Comparison of ENCODE assay signal across 14 cellular contexts in the genomic region with DNA sequence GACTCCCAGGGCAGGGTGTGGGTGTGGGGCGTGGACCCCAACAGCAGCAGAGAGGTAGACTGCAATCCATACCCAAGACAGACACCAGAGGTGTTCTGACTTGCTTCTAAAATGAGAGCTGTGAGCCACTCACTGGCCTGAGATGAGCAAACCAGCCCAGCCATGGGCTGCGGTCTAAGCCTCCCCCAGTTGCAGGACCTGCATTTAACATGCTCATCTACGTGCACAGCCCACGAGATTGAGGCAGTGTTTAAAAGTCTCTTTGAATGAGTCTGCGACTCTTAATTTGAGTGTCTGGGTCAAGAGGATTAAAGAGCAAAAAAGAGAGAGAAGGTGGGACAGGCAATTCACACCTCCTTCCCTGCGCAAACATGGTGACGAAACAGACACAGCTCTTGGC. TPM values are rescaled to one million over a fixed set of nuclear protein-coding genes. Genes with fewer than 3 reads are reported as not detected.
DNase-seq lines count a peak whose midpoint lies in the region; ATAC-seq and TF ChIP-seq lines count a peak whose summit lies in the region.
"Had no signal": no experiment of that assay in that cellular context is flagged by ENCODE, and none has a peak within 500 bp of the region (broad histone marks: within the 10 kb centered on the region; RNA-seq: fewer than 3 reads in every experiment).

No MANE protein-coding gene starts in this region.

- peaks cover 94% of the 10 kb centered on the region for H3K36me3 Mint-ChIP-seq in activated T-helper 2 cell treated with anti-CD3 and anti-CD28 coated beads, Interferon-gamma antibody, Interleukin-2, Interleukin-4, amounts not matched to agents 10 μg/mL and 5 μg/mL and 100 μg/mL, durations not matched to agents 14 hours and 24 hours and 36 hours (ENCODE audit: low read depth)
- H3K36me3 Mint-ChIP-seq in naive thymus-derived CD4-positive, alpha-beta T cell, result peaks cover 0 to 38% (median 0%) of the 10 kb centered on the region in 5 donors

- no peak overlapping the region for H3K27ac ChIP-seq in BLaER1
- H3K27ac ChIP-seq in DOHH2 (ENCODE audit: low read depth, low read length), result peak overlapping the region; percentile 71; the same call in 1 of the 2 replicates
- peak overlapping the region; percentile 86 for H3K27ac ChIP-seq in naive thymus-derived CD4-positive, alpha-beta T cell (ENCODE audit: low read depth, low read length)
- peak overlapping the region in 2 of 4 donors; percentile 54 to 63 for H3K27ac ChIP-seq in esophagus squamous epithelium
- H3K27ac ChIP-seq: prostate gland had no signal

- H3K4me2 ChIP-seq in BLaER1 (0 out of 2 replicates have a peak overlapping the region, but pooled peaks have one; percentile 23), DOHH2 (ENCODE audit: low read length) (peak overlapping the region; percentile 76)

- H3K9ac ChIP-seq in BLaER1, result 0 out of 2 replicates have a peak overlapping the region, but pooled peaks have one; percentile 16

- no peak for ATAC-seq in naive thymus-derived CD4-positive, alpha-beta T cell
- ATAC-seq in HG03457 (IDR thresholded peaks at IDR 0.05; ENCODE audit: unreplicated experiment), result no peak

- no peak for DNase-seq in activated T-helper 2 cell treated with anti-CD3 and anti-CD28 coated beads, Interferon-gamma antibody, Interleukin-2, Interleukin-4, amounts not matched to agents 10 μg/mL and 5 μg/mL and 100 μg/mL, durations not matched to agents 14 hours and 24 hours and 36 hours (ENCODE audit: low spot score)
- no peak for DNase-seq in naive thymus-derived CD4-positive, alpha-beta T cell
- no peak for DNase-seq in GDM1 (lab: John Stamatoyannopoulos, UW)
- no peak for DNase-seq in esophagus squamous epithelium (lab: John Stamatoyannopoulos, UW)
- no peak for DNase-seq in NAMALWA (ENCODE audit: low spot score)
- DNase-seq: aorta, C1 segment of cervical spinal cord, dorsolateral prefrontal cortex, NCI-H2171 treated with DMSO at 0.1 percent for 48 hours had no signal

- no peaks in the 10 kb centered on the region for H3K27me3 Mint-ChIP-seq in activated T-helper 2 cell treated with anti-CD3 and anti-CD28 coated beads, Interferon-gamma antibody, Interleukin-2, Interleukin-4, amounts not matched to agents 10 μg/mL and 5 μg/mL and 100 μg/mL, durations not matched to agents 14 hours and 24 hours and 36 hours (ENCODE audit: low read depth)
- H3K27me3 Mint-ChIP-seq in naive thymus-derived CD4-positive, alpha-beta T cell, result no peaks in the 10 kb centered on the region

- no peaks in the 10 kb centered on the region for H3K9me3 Mint-ChIP-seq in activated T-helper 2 cell treated with anti-CD3 and anti-CD28 coated beads, Interferon-gamma antibody, Interleukin-2, Interleukin-4, amounts not matched to agents 10 μg/mL and 5 μg/mL and 100 μg/mL, durations not matched to agents 14 hours and 24 hours and 36 hours
- no peaks in the 10 kb centered on the region for H3K9me3 Mint-ChIP-seq in naive thymus-derived CD4-positive, alpha-beta T cell

- CTCF ChIA-PET in naive thymus-derived CD4-positive, alpha-beta T cell (lab: Charles Lee), result interaction anchor here (1.9 to 2.5 kb wide), 2 partner anchors 18 to 40 kb away, joined by 4 to 11 read pairs; no protein-coding TSS in a partner anchor

- no peaks in the 10 kb centered on the region for H3K27me3 ChIP-seq in BLaER1
- H3K27me3 ChIP-seq in DOHH2 (ENCODE audit: control insufficient read depth, low read length), result no peaks in the 10 kb centered on the region
- H3K27me3 ChIP-seq in naive thymus-derived CD4-positive, alpha-beta T cell (ENCODE audit: control insufficient read depth in 2 of 2, insufficient read depth in 2 of 2, low read length in 2 of 2), result no peaks in the 10 kb centered on the region
- no peaks in the 10 kb centered on the region for H3K27me3 ChIP-seq in esophagus squamous epithelium
- H3K27me3 ChIP-seq: dorsolateral prefrontal cortex had no signal

- no peak for TF ChIP-seq POLR2A in esophagus squamous epithelium (IDR thresholded peaks at IDR 0.05)

- peaks cover 56% of the 10 kb centered on the region for H3K4me1 Mint-ChIP-seq in activated T-helper 2 cell treated with anti-CD3 and anti-CD28 coated beads, Interferon-gamma antibody, Interleukin-2, Interleukin-4, amounts not matched to agents 10 μg/mL and 5 μg/mL and 100 μg/mL, durations not matched to agents 14 hours and 24 hours and 36 hours (ENCODE audit: low read depth)
- H3K4me1 Mint-ChIP-seq in naive thymus-derived CD4-positive, alpha-beta T cell, result peaks cover 57 to 81% (median 67%) of the 10 kb centered on the region in 7 donors

- H3K79me2 ChIP-seq in DOHH2 (ENCODE audit: control insufficient read depth, low read length), result peaks cover 89% of the 10 kb centered on the region

- H3K9me3 ChIP-seq in BLaER1 (no peaks in the 10 kb centered on the region), DOHH2 (ENCODE audit: control insufficient read depth, insufficient read depth, low read length) (no peaks in the 10 kb centered on the region), esophagus squamous epithelium (no peaks in the 10 kb centered on the region)
- no peaks in the 10 kb centered on the region for H3K9me3 ChIP-seq in naive thymus-derived CD4-positive, alpha-beta T cell (ENCODE audit: control insufficient read depth in 2 of 3, low read length in 3 of 3)
- H3K9me3 ChIP-seq: prostate gland had no signal

- TF ChIP-seq CTCF in DOHH2 (IDR thresholded peaks at IDR 0.05; ENCODE audit: low read depth, low read length, poor library complexity, severe bottlenecking) (no peak), esophagus squamous epithelium (IDR thresholded peaks at IDR 0.05) (no peak)

- H3K36me3 ChIP-seq in BLaER1, result peaks cover 90% of the 10 kb centered on the region
- peaks cover 88% of the 10 kb centered on the region for H3K36me3 ChIP-seq in DOHH2 (ENCODE audit: control insufficient read depth, low read length)
- H3K36me3 ChIP-seq in naive thymus-derived CD4-positive, alpha-beta T cell (ENCODE audit: control insufficient read depth in 2 of 3, insufficient read depth in 3 of 3, low read length in 3 of 3), result peaks cover 7 to 50% (median 21%) of the 10 kb centered on the region in 3 experiments
- H3K36me3 ChIP-seq in esophagus squamous epithelium, result peaks cover 17 to 62% (median 21%) of the 10 kb centered on the region in 3 donors
- H3K36me3 ChIP-seq: prostate gland had no signal

- 77 to 87% methylated on average over 3 to 5 of the region's 7 CpGs for whole genome bisulfite sequencing in esophagus squamous epithelium, 2 donors

- peak overlapping the region; percentile 97 for H3K27ac Mint-ChIP-seq in activated T-helper 2 cell treated with anti-CD3 and anti-CD28 coated beads, Interferon-gamma antibody, Interleukin-2, Interleukin-4, amounts not matched to agents 10 μg/mL and 5 μg/mL and 100 μg/mL, durations not matched to agents 14 hours and 24 hours and 36 hours
- peak overlapping the region; percentile 82 to 96 (median 94) for H3K27ac Mint-ChIP-seq in naive thymus-derived CD4-positive, alpha-beta T cell

- H4K20me1 ChIP-seq in BLaER1 (peaks cover 100% of the 10 kb centered on the region), DOHH2 (ENCODE audit: control insufficient read depth, insufficient read depth, low read depth, low read length) (peaks cover 35% of the 10 kb centered on the region)

- POLR2A ChIA-PET in naive thymus-derived CD4-positive, alpha-beta T cell (lab: Charles Lee), result interaction anchor here (1.1 to 13.6 kb wide), 3 partner anchors 15 to 164 kb away, joined by 3 to 185 read pairs (median 3); a partner anchor contains a TSS

- H3K4me3 ChIP-seq in BLaER1, result no peak overlapping the region
- H3K4me3 ChIP-seq in DOHH2 (ENCODE audit: low read length), result no peak overlapping the region; the same call in 1 of the 2 replicates
- peak overlapping the region; percentile 53 for H3K4me3 ChIP-seq in naive thymus-derived CD4-positive, alpha-beta T cell (ENCODE audit: low read length)
- H3K4me3 ChIP-seq in esophagus squamous epithelium, result no peak overlapping the region
- H3K4me3 ChIP-seq: dorsolateral prefrontal cortex, prostate gland had no signal

- peak overlapping the region; percentile 81 for H3K4me3 Mint-ChIP-seq in activated T-helper 2 cell treated with anti-CD3 and anti-CD28 coated beads, Interferon-gamma antibody, Interleukin-2, Interleukin-4, amounts not matched to agents 10 μg/mL and 5 μg/mL and 100 μg/mL, durations not matched to agents 14 hours and 24 hours and 36 hours (ENCODE audit: low read depth)
- peak overlapping the region; percentile 58 to 87 (median 84) for H3K4me3 Mint-ChIP-seq in naive thymus-derived CD4-positive, alpha-beta T cell

- intact Hi-C loops in activated T-helper 2 cell treated with anti-CD3 and anti-CD28 coated beads, Interferon-gamma antibody, Interleukin-2, Interleukin-4, amounts not matched to agents 10 μg/mL and 5 μg/mL and 100 μg/mL, durations not matched to agents 14 hours and 24 hours and 36 hours (cut with micrococcal nuclease), result loop anchor here (2.0 to 10.0 kb wide), 4 partner anchors 49 to 335 kb away; a partner anchor contains a TSS
- intact Hi-C loops in naive thymus-derived CD4-positive, alpha-beta T cell (cut with micrococcal nuclease), result loop anchor here in 1 of 2 donors (2.0 to 10.0 kb wide), 3 partner anchors 13 to 795 kb away; a partner anchor contains a TSS
- intact Hi-C loops in esophagus squamous epithelium (cut with DNase I), result no loop called here

- H3K9me2 ChIP-seq in DOHH2 (replicated peaks; ENCODE audit: control insufficient read depth, low read length), result no peaks in the 10 kb centered on the region

- H3K4me1 ChIP-seq in BLaER1 (peaks cover 66% of the 10 kb centered on the region), DOHH2 (ENCODE audit: control insufficient read depth, low read length) (peaks cover 47% of the 10 kb centered on the region), esophagus squamous epithelium (peaks cover 55 to 100% (median 69%) of the 10 kb centered on the region in 3 donors)
- peaks cover 50 to 70% of the 10 kb centered on the region in 2 donors for H3K4me1 ChIP-seq in naive thymus-derived CD4-positive, alpha-beta T cell (ENCODE audit: control insufficient read depth in 2 of 2, insufficient read depth in 2 of 2, low read length in 2 of 2)

- peaks cover 5% of the 10 kb centered on the region; the same call in 1 of the 2 replicates for H3F3A ChIP-seq in DOHH2 (ENCODE audit: control insufficient read depth, insufficient read depth)

RNA-seq across cellular contexts. Expression of a gene that starts 5.9 kb away (rescaled TPM):
- 388 and 393 TPM in 2 replicates for total RNA-seq in activated T-helper 2 cell treated with anti-CD3 and anti-CD28 coated beads, Interferon-gamma antibody, Interleukin-2, Interleukin-4, amounts not matched to agents 10 μg/mL and 5 μg/mL and 100 μg/mL, durations not matched to agents 14 hours and 24 hours and 36 hours
- 100 to 1,000 TPM in 1 of 5 experiments, 10 to 100 TPM in 4; 72.5 to 196 (median 75.1) TPM for total RNA-seq in naive thymus-derived CD4-positive, alpha-beta T cell
- 100 to 1,000 TPM in 1 of 2 donors, 10 to 100 TPM in 1; 99.5 to 121 TPM for polyA plus RNA-seq in naive thymus-derived CD4-positive, alpha-beta T cell
- 100 to 1,000 TPM; 104 to 140 (median 117) TPM for total RNA-seq in esophagus squamous epithelium

RNA-seq across cellular contexts. Expression of a gene that starts 6.2 kb away (rescaled TPM):
- total RNA-seq in activated T-helper 2 cell treated with anti-CD3 and anti-CD28 coated beads, Interferon-gamma antibody, Interleukin-2, Interleukin-4, amounts not matched to agents 10 μg/mL and 5 μg/mL and 100 μg/mL, durations not matched to agents 14 hours and 24 hours and 36 hours, result 0.87 and 1.0 TPM in 2 replicates
- total RNA-seq in naive thymus-derived CD4-positive, alpha-beta T cell, result 1 to 10 TPM; 1.1 to 1.8 (median 1.5) TPM
- polyA plus RNA-seq in naive thymus-derived CD4-positive, alpha-beta T cell, result under 1 TPM in 1 of 2 donors, not detected in 1; 0.78 TPM
- total RNA-seq in esophagus squamous epithelium, result under 1 TPM in 1 of 4 donors, not detected in 3; 0.38 TPM
- total RNA-seq: M059J had no signal

RNA-seq across cellular contexts. Expression of a gene that starts 13.6 kb away (rescaled TPM):
- 16.9 and 22.1 TPM in 2 replicates for total RNA-seq in activated T-helper 2 cell treated with anti-CD3 and anti-CD28 coated beads, Interferon-gamma antibody, Interleukin-2, Interleukin-4, amounts not matched to agents 10 μg/mL and 5 μg/mL and 100 μg/mL, durations not matched to agents 14 hours and 24 hours and 36 hours
- 10 to 100 TPM; 15.0 to 23.5 (median 15.6) TPM for total RNA-seq in naive thymus-derived CD4-positive, alpha-beta T cell
- 10 to 100 TPM; 28.1 to 44.5 TPM for polyA plus RNA-seq in naive thymus-derived CD4-positive, alpha-beta T cell
- total RNA-seq in esophagus squamous epithelium, result 10 to 100 TPM; 30.1 to 36.8 (median 33.6) TPM

RNA-seq across cellular contexts. Expression of a gene that starts 13.6 kb away (rescaled TPM):
- 32.4 and 33.0 TPM in 2 replicates for total RNA-seq in activated T-helper 2 cell treated with anti-CD3 and anti-CD28 coated beads, Interferon-gamma antibody, Interleukin-2, Interleukin-4, amounts not matched to agents 10 μg/mL and 5 μg/mL and 100 μg/mL, durations not matched to agents 14 hours and 24 hours and 36 hours
- total RNA-seq in naive thymus-derived CD4-positive, alpha-beta T cell, result 10 to 100 TPM; 40.5 to 53.5 (median 47.9) TPM
- polyA plus RNA-seq in naive thymus-derived CD4-positive, alpha-beta T cell, result 100 to 1,000 TPM in 1 of 2 donors, 10 to 100 TPM in 1; 96.1 to 128 TPM
- 10 to 100 TPM; 18.2 to 44.7 (median 32.0) TPM for total RNA-seq in esophagus squamous epithelium

RNA-seq across cellular contexts. Expression of a gene that starts 21.9 kb away (rescaled TPM):
- 2,586 and 2,588 TPM in 2 replicates for total RNA-seq in activated T-helper 2 cell treated with anti-CD3 and anti-CD28 coated beads, Interferon-gamma antibody, Interleukin-2, Interleukin-4, amounts not matched to agents 10 μg/mL and 5 μg/mL and 100 μg/mL, durations not matched to agents 14 hours and 24 hours and 36 hours
- total RNA-seq in naive thymus-derived CD4-positive, alpha-beta T cell, result 1,000 to 10,000 TPM; 2,002 to 2,815 (median 2,428) TPM
- 1,000 to 10,000 TPM; 1,347 to 1,421 TPM for polyA plus RNA-seq in naive thymus-derived CD4-positive, alpha-beta T cell
- 1,000 to 10,000 TPM; 1,828 to 2,553 (median 2,363) TPM for total RNA-seq in esophagus squamous epithelium
